ENCODE assay signal across 5 cellular contexts in the genomic region with DNA sequence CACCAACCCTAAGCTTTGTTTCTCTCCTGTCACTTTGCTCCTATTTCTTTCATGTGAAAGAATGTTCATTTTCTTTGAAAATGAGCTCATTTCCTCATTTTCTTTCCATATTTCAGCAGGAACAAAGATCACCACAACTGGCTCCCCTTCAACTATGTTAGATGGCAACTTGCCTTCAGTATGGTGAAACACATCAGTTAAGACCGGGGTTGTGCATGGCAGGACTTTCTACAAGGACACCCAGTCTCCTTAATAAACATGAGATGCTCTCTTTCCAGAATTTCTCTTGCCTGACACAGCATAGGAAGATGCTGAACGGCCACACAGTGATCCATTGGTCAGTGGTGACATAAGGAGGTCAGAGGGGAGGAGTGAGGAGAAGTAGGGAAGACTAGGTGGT.
A peak's percentile ranks its signal among the peaks of the same experiment; 100 is the strongest.
DNase-seq lines count a peak whose midpoint lies in the region; ATAC-seq and TF ChIP-seq lines count a peak whose summit lies in the region.
"Not testable (repeated sequence)": the region's sequence is repeated elsewhere in the genome, so short reads cannot be mapped to it uniquely, and the experiment has no call there.

No MANE protein-coding gene starts in this region.

- intact Hi-C loops in left lung (cut with DNase I); sciatic nerve (cut with DNase I); aorta (cut with DNase I): not testable (repeated sequence)

- DNase-seq in left lung; lung (ENCODE audit: low spot score); sciatic nerve (ENCODE audit: low spot score); aorta: not testable (repeated sequence)

- not testable (repeated sequence) for TF ChIP-seq EP300 in gastroesophageal sphincter (IDR thresholded peaks at IDR 0.05)

- not testable (repeated sequence) for TF ChIP-seq CTCF in gastroesophageal sphincter (IDR thresholded peaks at IDR 0.05); left lung (IDR thresholded peaks at IDR 0.05); lung (IDR thresholded peaks at IDR 0.05; ENCODE audit: control extremely low read depth, extremely low read depth)

- H3K4me3 ChIP-seq in gastroesophageal sphincter; left lung; lung; aorta (ENCODE audit: low read length in 2 of 2): not testable (repeated sequence)

- no CpG with 5 or more reads among the region's 2 CpGs for WGBS in gastroesophageal sphincter (ENCODE audit: low coverage in 1 of 2), 2 donors
- WGBS in lung, 2 donors: no CpG with 5 or more reads among the region's 2 CpGs
- WGBS in aorta, 2 donors: no CpG with 5 or more reads among the region's 2 CpGs

- H3K27ac ChIP-seq in gastroesophageal sphincter; left lung; lung (ENCODE audit: low read depth in 1 of 2, low read length in 1 of 2); aorta (ENCODE audit: low read depth in 1 of 2, low read length in 2 of 2): not testable (repeated sequence)

- not testable (repeated sequence) for TF ChIP-seq POLR2A in gastroesophageal sphincter (IDR thresholded peaks at IDR 0.05)

- H3K36me3 ChIP-seq in gastroesophageal sphincter; left lung; lung (ENCODE audit: control insufficient read depth in 2 of 2, insufficient read depth in 2 of 2, low read length in 2 of 2); aorta (ENCODE audit: control insufficient read depth in 1 of 2, insufficient read depth in 2 of 2, low read length in 1 of 2): not testable (repeated sequence)

- not testable (repeated sequence) for H3K27me3 ChIP-seq in gastroesophageal sphincter; left lung; lung (ENCODE audit: control insufficient read depth, insufficient read depth); aorta (ENCODE audit: control insufficient read depth in 1 of 2, insufficient read depth in 2 of 2, low read length in 1 of 2)

- not testable (repeated sequence) for H3K4me1 ChIP-seq in gastroesophageal sphincter; left lung; lung (ENCODE audit: control insufficient read depth in 2 of 2, insufficient read depth in 2 of 2, low read length in 2 of 2); aorta (ENCODE audit: control insufficient read depth in 1 of 2, insufficient read depth in 2 of 2, low read length in 2 of 2)

- ATAC-seq in gastroesophageal sphincter: peak; percentile 66
- ATAC-seq in left lung: peak; percentile 17
- ATAC-seq in lung (ENCODE audit: insufficient read depth, low FRiP score): peak; percentile 34
- ATAC-seq in sciatic nerve: peak; percentile 60
- peak; percentile 71 for ATAC-seq in aorta (ENCODE audit: low FRiP score)

- not testable (repeated sequence) for H3K9me3 ChIP-seq in gastroesophageal sphincter; left lung; lung (ENCODE audit: control insufficient read depth in 2 of 2, insufficient read depth in 1 of 2, low read length in 1 of 2); aorta (ENCODE audit: control insufficient read depth, low read length)

Comparison
In these comparisons a context has a peak if more than half of its experiments do, and no peak if none do; other contexts are left out.
1. ATAC-seq: peak in every context shown above with its lines; median percentile 71 in aorta; 66 in gastroesophageal sphincter; 60 in sciatic nerve; 34 in lung; 17 in left lung.